In genomic region chr17:41404024-41404651, GRCh38 we compare ENCODE assay signal across 10 cellular contexts. TPM values are rescaled to one million over a fixed set of nuclear protein-coding genes. Genes with fewer than 3 reads are reported as not detected.
DNase-seq lines count a peak whose midpoint lies in the region; ATAC-seq and TF ChIP-seq lines count a peak whose summit lies in the region.
"Had no signal": no experiment of that assay in that cellular context is flagged by ENCODE, and none has a peak within 500 bp of the region (broad histone marks: within the 10 kb centered on the region; RNA-seq: fewer than 3 reads in every experiment).

No MANE protein-coding gene starts in this region.

- H3K36me3 ChIP-seq in gastroesophageal sphincter, result no peaks in the 10 kb centered on the region
- H3K36me3 ChIP-seq: ascending aorta, uterus had no signal

- H3K27ac ChIP-seq in gastroesophageal sphincter, result peak overlapping the region in 1 of 4 donors; percentile 71
- H3K27ac ChIP-seq: ascending aorta, uterus had no signal

- no peaks in the 10 kb centered on the region for H3K27me3 Mint-ChIP-seq in activated CD8-positive, alpha-beta T cell treated with anti-CD3 and anti-CD28 coated beads for 36 hours

- no peak overlapping the region for H3K4me3 ChIP-seq in gastroesophageal sphincter
- H3K4me3 ChIP-seq: ascending aorta, uterus had no signal

- H3K9me3 ChIP-seq in gastroesophageal sphincter, result no peaks in the 10 kb centered on the region
- H3K9me3 ChIP-seq: ascending aorta, uterus had no signal

- intact Hi-C loops in activated CD8-positive, alpha-beta T cell treated with anti-CD3 and anti-CD28 coated beads for 36 hours (cut with micrococcal nuclease), result no loop called here

- H3K4me1 ChIP-seq in gastroesophageal sphincter, result peaks cover 0 to 23% (median 3%) of the 10 kb centered on the region in 3 donors
- H3K4me1 ChIP-seq: ascending aorta, uterus had no signal

- no peak for TF ChIP-seq POLR2A in gastroesophageal sphincter (IDR thresholded peaks at IDR 0.05)

- no peaks in the 10 kb centered on the region for H3K36me3 Mint-ChIP-seq in activated CD8-positive, alpha-beta T cell treated with anti-CD3 and anti-CD28 coated beads for 36 hours (ENCODE audit: low read depth)

- no peak for TF ChIP-seq EP300 in gastroesophageal sphincter (IDR thresholded peaks at IDR 0.05)

- no peaks in the 10 kb centered on the region for H3K27me3 ChIP-seq in gastroesophageal sphincter
- H3K27me3 ChIP-seq: ascending aorta, uterus had no signal

- TF ChIP-seq CTCF in activated CD8-positive, alpha-beta T cell treated with anti-CD3 and anti-CD28 coated beads for 36 hours (IDR thresholded peaks at IDR 0.05), result no peak
- TF ChIP-seq CTCF in gastroesophageal sphincter (IDR thresholded peaks at IDR 0.05), result no peak

- H3K4me3 Mint-ChIP-seq in activated CD8-positive, alpha-beta T cell treated with anti-CD3 and anti-CD28 coated beads for 36 hours, result no peak overlapping the region

- in situ Hi-C loops in ACHN (cut with HindIII; ENCODE audit: low pct_ligation_motif_present, low pct_unique_long_range_greater_than_20kb, low sequenced_read_pairs), result no loop called here

- H3K9me3 Mint-ChIP-seq in activated CD8-positive, alpha-beta T cell treated with anti-CD3 and anti-CD28 coated beads for 36 hours, result no peaks in the 10 kb centered on the region

- POLR2A ChIA-PET in activated CD8-positive, alpha-beta T cell treated with anti-CD3 and anti-CD28 coated beads for 36 hours (lab: Charles Lee), result interaction anchor here (0.6 to 1.2 kb wide), 3 partner anchors 23 to 586 kb away, joined by 3 to 4 read pairs (median 3); partner anchors contain the start of gene KRT34

- CTCF ChIA-PET in activated CD8-positive, alpha-beta T cell treated with anti-CD3 and anti-CD28 coated beads for 36 hours (lab: Charles Lee), result interaction anchor here (1.2 to 3.6 kb wide), 9 partner anchors 10 to 262 kb away, joined by 3 to 19 read pairs (median 5); no protein-coding TSS in a partner anchor

- DNase-seq in ACHN, result peak; percentile 86
- peak; percentile 98 for DNase-seq in HT1080 (ENCODE audit: low read depth)
- peak; percentile 89 for DNase-seq in activated CD8-positive, alpha-beta T cell treated with anti-CD3 and anti-CD28 coated beads for 36 hours
- DNase-seq in fibroblast of peridontal ligament (ENCODE audit: extremely low read depth), result peak; percentile 91
- peak; percentile 7 to 21 for DNase-seq in stimulated activated CD8-positive, alpha-beta memory T cell treated with anti-CD3 and anti-CD28 coated beads, Interleukin-7, amount 100 ng/mL, for 4 hours (ENCODE audit: low read depth in 2 of 2)

- ATAC-seq in activated CD8-positive, alpha-beta T cell treated with anti-CD3 and anti-CD28 coated beads for 36 hours, result peak; percentile 90
- no peak for ATAC-seq in HG03175 (IDR thresholded peaks at IDR 0.05; ENCODE audit: unreplicated experiment)
- no peak for ATAC-seq in HG02884 (IDR thresholded peaks at IDR 0.05; ENCODE audit: unreplicated experiment)
- ATAC-seq in gastroesophageal sphincter, result no peak

- peaks cover 37% of the 10 kb centered on the region for H3K4me1 Mint-ChIP-seq in activated CD8-positive, alpha-beta T cell treated with anti-CD3 and anti-CD28 coated beads for 36 hours (ENCODE audit: low read depth)

- peak overlapping the region; percentile 70 for H3K27ac Mint-ChIP-seq in activated CD8-positive, alpha-beta T cell treated with anti-CD3 and anti-CD28 coated beads for 36 hours

- 27 to 52% methylated on average over 4 to 6 of the region's 7 CpGs for WGBS in gastroesophageal sphincter (ENCODE audit: low coverage in 1 of 2), 2 donors

RNA-seq across cellular contexts. Expression of gene KRT31, which starts 6.7 kb away (rescaled TPM):
- not detected in 2 replicates for total RNA-seq in HT1080 (2014; rRNA removed; shearing (Covaris generic))
- polyA plus RNA-seq in HT1080 (2015; cell fraction: cytosol; rRNA removed), result not detected in 2 replicates
- polyA plus RNA-seq in HT1080 (2015; cell fraction: nucleus; rRNA removed), result not detected in 2 replicates
- not detected for total RNA-seq in activated CD8-positive, alpha-beta T cell treated with anti-CD3 and anti-CD28 coated beads for 36 hours
- not detected for total RNA-seq in gastroesophageal sphincter
- total RNA-seq: ascending aorta, uterus had no signal

RNA-seq across cellular contexts. Expression of gene KRT37, which starts 20.2 kb away (rescaled TPM):
- not detected in 2 replicates for total RNA-seq in HT1080 (2014; rRNA removed; shearing (Covaris generic))
- not detected in 2 replicates for polyA plus RNA-seq in HT1080 (2015; cell fraction: cytosol; rRNA removed)
- not detected in 2 replicates for polyA plus RNA-seq in HT1080 (2015; cell fraction: nucleus; rRNA removed)
- total RNA-seq in activated CD8-positive, alpha-beta T cell treated with anti-CD3 and anti-CD28 coated beads for 36 hours, result not detected
- total RNA-seq in gastroesophageal sphincter, result not detected
- total RNA-seq: ascending aorta, uterus had no signal

RNA-seq across cellular contexts. Expression of gene KRT34, which starts 22.0 kb away (rescaled TPM):
- 0.80 and 1.2 TPM in 2 replicates for total RNA-seq in HT1080 (2014; rRNA removed; shearing (Covaris generic))
- 1.3 and 1.5 TPM in 2 replicates for polyA plus RNA-seq in HT1080 (2015; cell fraction: cytosol; rRNA removed)
- 0.36 and 0.62 TPM in 2 replicates for polyA plus RNA-seq in HT1080 (2015; cell fraction: nucleus; rRNA removed)
- total RNA-seq in activated CD8-positive, alpha-beta T cell treated with anti-CD3 and anti-CD28 coated beads for 36 hours, result not detected
- under 1 TPM in 1 of 4 donors, not detected in 3; 0.27 TPM for total RNA-seq in gastroesophageal sphincter
- total RNA-seq: ascending aorta had no signal

RNA-seq across cellular contexts. Expression of gene KRT33B, which starts 34.5 kb away (rescaled TPM):
- total RNA-seq in HT1080 (2014; rRNA removed; shearing (Covaris generic)), result not detected in 2 replicates
- polyA plus RNA-seq in HT1080 (2015; cell fraction: cytosol; rRNA removed), result not detected in 2 replicates
- not detected in 2 replicates for polyA plus RNA-seq in HT1080 (2015; cell fraction: nucleus; rRNA removed)
- not detected for total RNA-seq in activated CD8-positive, alpha-beta T cell treated with anti-CD3 and anti-CD28 coated beads for 36 hours
- not detected for total RNA-seq in gastroesophageal sphincter
- total RNA-seq: ascending aorta, uterus had no signal

RNA-seq across cellular contexts. Expression of gene KRT38, which starts 36.6 kb away (rescaled TPM):
- not detected in 2 replicates for total RNA-seq in HT1080 (2014; rRNA removed; shearing (Covaris generic))
- polyA plus RNA-seq in HT1080 (2015; cell fraction: cytosol; rRNA removed), result not detected in 2 replicates
- not detected in 2 replicates for polyA plus RNA-seq in HT1080 (2015; cell fraction: nucleus; rRNA removed)
- not detected for total RNA-seq in activated CD8-positive, alpha-beta T cell treated with anti-CD3 and anti-CD28 coated beads for 36 hours
- total RNA-seq in gastroesophageal sphincter, result not detected
- total RNA-seq: ascending aorta, uterus had no signal

Comparison
In these comparisons a context has a peak if more than half of its experiments do, and no peak if none do; other contexts are left out.
1. DNase-seq: peak in every context shown above with its lines; median percentile 98 in HT1080; 91 in fibroblast of peridontal ligament; 89 in activated CD8-positive, alpha-beta T cell treated with anti-CD3 and anti-CD28 coated beads for 36 hours; 86 in ACHN; 14 in stimulated activated CD8-positive, alpha-beta memory T cell treated with anti-CD3 and anti-CD28 coated beads, Interleukin-7, amount 100 ng/mL, for 4 hours.